ENCODE assay signal across 9 cellular contexts in the genomic region with DNA sequence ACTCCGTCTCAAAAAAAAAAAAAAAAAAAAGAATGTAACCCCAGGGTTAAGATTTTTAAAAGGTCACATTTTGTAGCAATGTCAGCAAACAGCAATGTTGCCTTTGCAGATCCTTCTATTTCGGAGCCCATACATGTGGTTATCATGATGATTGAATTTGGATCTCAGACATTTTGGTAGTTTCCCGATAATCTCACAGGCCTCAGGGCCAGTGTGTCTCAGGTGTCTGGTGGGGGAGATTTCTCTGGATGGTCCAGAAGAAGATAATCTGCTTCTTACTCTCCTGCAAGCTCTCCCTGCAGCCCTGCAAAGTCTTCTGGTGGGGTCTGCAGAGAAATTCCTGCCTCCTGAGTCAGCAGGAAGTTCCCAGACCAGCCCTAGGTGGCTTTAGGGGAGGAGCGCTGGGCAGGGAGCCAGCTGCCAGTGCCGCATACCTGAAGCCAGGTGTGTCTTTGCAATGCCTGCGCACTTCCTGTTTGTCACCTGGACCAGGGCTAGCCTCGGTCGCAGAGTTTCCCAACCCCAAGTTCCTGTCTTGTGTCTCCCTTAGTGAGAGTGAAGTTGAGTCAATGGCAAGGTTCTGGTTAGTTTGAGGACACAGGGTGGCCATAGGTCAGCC. TPM values are rescaled to one million over a fixed set of nuclear protein-coding genes. Genes with fewer than 3 reads are reported as not detected.
DNase-seq lines count a peak whose midpoint lies in the region; ATAC-seq and TF ChIP-seq lines count a peak whose summit lies in the region.
"Had no signal": no experiment of that assay in that cellular context is flagged by ENCODE, and none has a peak within 500 bp of the region (broad histone marks: within the 10 kb centered on the region; RNA-seq: fewer than 3 reads in every experiment).

No MANE protein-coding gene starts in this region.

- H3K27me3 ChIP-seq in SU-DHL-6 (ENCODE audit: low read length) (no peaks in the 10 kb centered on the region), suprapubic skin (no peaks in the 10 kb centered on the region)

- H3K36me3 ChIP-seq in SU-DHL-6 (ENCODE audit: low read length) (no peaks in the 10 kb centered on the region), suprapubic skin (peaks cover 7% of the 10 kb centered on the region)

- peaks cover 11% of the 10 kb centered on the region for H3F3A ChIP-seq in SU-DHL-6 (ENCODE audit: insufficient read depth)

- no peak for TF ChIP-seq POLR2A in suprapubic skin (IDR thresholded peaks at IDR 0.05)

- peaks cover 30% of the 10 kb centered on the region for H3K4me1 ChIP-seq in suprapubic skin

- peaks cover 5% of the 10 kb centered on the region for H3K36me3 Mint-ChIP-seq in T-helper 2 cell treated with Interferon-gamma antibody and Interleukin-4, amounts not matched to agents 5 μg/mL and 100 μg/mL, for 36 hours (ENCODE audit: low read depth)
- H3K36me3 Mint-ChIP-seq in osteocyte (ENCODE audit: unreplicated experiment), result no peaks in the 10 kb centered on the region

- no peaks in the 10 kb centered on the region for H3K9me2 ChIP-seq in SU-DHL-6 (replicated peaks; ENCODE audit: insufficient read depth, low read length)

- DNase-seq in T-helper 2 cell treated with Interferon-gamma antibody and Interleukin-4, amounts not matched to agents 5 μg/mL and 100 μg/mL, for 36 hours (ENCODE audit: low spot score), result no peak
- DNase-seq in T-helper 2 cell, result no peak
- DNase-seq in suprapubic skin (ENCODE audit: low spot score in 2 of 2), result peak; percentile 80 to 88
- DNase-seq in hippocampal formation (lab: John Stamatoyannopoulos, UW), result no peak
- no peak for DNase-seq in osteocyte (ENCODE audit: extremely low spot score, unreplicated experiment)
- DNase-seq: activated CD4-positive, alpha-beta T cell treated with anti-CD3 and anti-CD28 coated beads, Interleukin-2, amount 50 U/mL, for 4 hours had no signal

- H3K79me2 ChIP-seq in SU-DHL-6 (ENCODE audit: insufficient read depth, low read length), result peaks cover 9% of the 10 kb centered on the region; the same call in 1 of the 2 replicates

- 19% methylated on average over 8 of the region's 8 CpGs for WGBS in suprapubic skin

- no peaks in the 10 kb centered on the region for H3K9me3 Mint-ChIP-seq in T-helper 2 cell treated with Interferon-gamma antibody and Interleukin-4, amounts not matched to agents 5 μg/mL and 100 μg/mL, for 36 hours
- no peaks in the 10 kb centered on the region for H3K9me3 Mint-ChIP-seq in osteocyte (ENCODE audit: unreplicated experiment)

- H4K20me1 ChIP-seq in SU-DHL-6 (ENCODE audit: low read depth, low read length), result no peaks in the 10 kb centered on the region

- TF ChIP-seq CTCF in SU-DHL-6 (IDR thresholded peaks at IDR 0.05; ENCODE audit: insufficient read depth, low read length, poor library complexity, severe bottlenecking), result no peak
- no peak for TF ChIP-seq CTCF in suprapubic skin (IDR thresholded peaks at IDR 0.05)
- no peak for TF ChIP-seq CTCF in osteocyte (IDR thresholded peaks at IDR 0.05)

- H3K4me3 Mint-ChIP-seq in T-helper 2 cell treated with Interferon-gamma antibody and Interleukin-4, amounts not matched to agents 5 μg/mL and 100 μg/mL, for 36 hours, result peak overlapping the region; percentile 90
- H3K4me3 Mint-ChIP-seq in osteocyte (ENCODE audit: unreplicated experiment), result no peak overlapping the region

- no peak for TF ChIP-seq EP300 in suprapubic skin (IDR thresholded peaks at IDR 0.05)

- H3K27ac ChIP-seq in SU-DHL-6 (ENCODE audit: low read depth, low read length), result no peak overlapping the region
- H3K27ac ChIP-seq in suprapubic skin, result peak overlapping the region; percentile 82

- H3K27me3 Mint-ChIP-seq in T-helper 2 cell treated with Interferon-gamma antibody and Interleukin-4, amounts not matched to agents 5 μg/mL and 100 μg/mL, for 36 hours (ENCODE audit: low read depth), result no peaks in the 10 kb centered on the region
- H3K27me3 Mint-ChIP-seq in osteocyte (ENCODE audit: unreplicated experiment), result peaks cover 16% of the 10 kb centered on the region

- H3K4me1 Mint-ChIP-seq in T-helper 2 cell treated with Interferon-gamma antibody and Interleukin-4, amounts not matched to agents 5 μg/mL and 100 μg/mL, for 36 hours (ENCODE audit: low read depth), result peaks cover 27% of the 10 kb centered on the region
- peaks cover 21% of the 10 kb centered on the region for H3K4me1 Mint-ChIP-seq in osteocyte (ENCODE audit: unreplicated experiment)

- peak overlapping the region; percentile 59 for H3K9ac ChIP-seq in SU-DHL-6 (ENCODE audit: low read length)

- no peak overlapping the region for H2AFZ ChIP-seq in SU-DHL-6 (ENCODE audit: low read depth, low read length, severe bottlenecking)

- H3K4me3 ChIP-seq in SU-DHL-6 (ENCODE audit: insufficient read depth, low read length, poor library complexity, severe bottlenecking), result peak overlapping the region; percentile 69
- H3K4me3 ChIP-seq in iPS-18c (ENCODE audit: insufficient read depth, low read depth, low read length), result peak overlapping the region; percentile 81
- H3K4me3 ChIP-seq in suprapubic skin, result peak overlapping the region; percentile 45

- peak overlapping the region; percentile 84 for H3K4me2 ChIP-seq in SU-DHL-6 (ENCODE audit: low read depth, low read length, poor library complexity, severe bottlenecking)

- no peaks in the 10 kb centered on the region for H3K9me3 ChIP-seq in SU-DHL-6 (ENCODE audit: insufficient read depth, low read length)
- no peaks in the 10 kb centered on the region for H3K9me3 ChIP-seq in iPS-18c (ENCODE audit: control insufficient read depth, insufficient read depth, low read length)
- H3K9me3 ChIP-seq in suprapubic skin, result no peaks in the 10 kb centered on the region

- ATAC-seq in HG02763 (IDR thresholded peaks at IDR 0.05; ENCODE audit: unreplicated experiment), result no peak

- H3K27ac Mint-ChIP-seq in T-helper 2 cell treated with Interferon-gamma antibody and Interleukin-4, amounts not matched to agents 5 μg/mL and 100 μg/mL, for 36 hours, result peak overlapping the region; percentile 85
- no peak overlapping the region for H3K27ac Mint-ChIP-seq in osteocyte (ENCODE audit: unreplicated experiment)

RNA-seq across cellular contexts. Expression of a gene that starts 1.4 kb away (rescaled TPM):
- 10 to 100 TPM; 52.4 to 77.2 (median 66.8) TPM for total RNA-seq in suprapubic skin
- total RNA-seq in osteocyte, result not detected in 2 replicates

RNA-seq across cellular contexts. Expression of a gene that starts 6.7 kb away (rescaled TPM):
- total RNA-seq in suprapubic skin (1 to 10 TPM; 1.1 to 3.1 (median 1.2) TPM), osteocyte (not detected in 2 replicates)

RNA-seq across cellular contexts. Expression of a gene that starts 26.4 kb away (rescaled TPM):
- total RNA-seq in suprapubic skin (10 to 100 TPM; 25.5 to 80.7 (median 40.5) TPM), osteocyte (51.1 and 53.8 TPM in 2 replicates)

RNA-seq across cellular contexts. Expression of a gene that starts 28.5 kb away (rescaled TPM):
- 10 to 100 TPM; 52.9 to 72.7 (median 60.7) TPM for total RNA-seq in suprapubic skin
- total RNA-seq in osteocyte, result 45.4 and 51.5 TPM in 2 replicates

RNA-seq across cellular contexts. Expression of a gene that starts 45.4 kb away (rescaled TPM):
- total RNA-seq in suprapubic skin (100 to 1,000 TPM in 2 of 4 donors, 10 to 100 TPM in 2; 55.3 to 109 (median 86.8) TPM), osteocyte (0.56 TPM in 1 of 2 replicates, not detected in the other)

Comparison
In these comparisons a context has a peak if more than half of its experiments do, and no peak if none do; other contexts are left out.
1. DNase-seq: peak in suprapubic skin (2 of 2); none in T-helper 2 cell treated with Interferon-gamma antibody and Interleukin-4, amounts not matched to agents 5 μg/mL and 100 μg/mL, for 36 hours (single experiment), T-helper 2 cell (0 of 5), hippocampal formation (0 of 2) and osteocyte (single experiment).
2. RNA of a gene that starts 1.4 kb away (total RNA-seq): 52.4 to 77.2 TPM in suprapubic skin; not detected in osteocyte; every median in the first group is over 10 times any median in the second.
3. Peak in every context shown above with its lines, with median percentiles within 50 percentile points of each other: H3K4me3 ChIP-seq.